13 cellular contexts compared by ENCODE assay signal in the genomic region with DNA sequence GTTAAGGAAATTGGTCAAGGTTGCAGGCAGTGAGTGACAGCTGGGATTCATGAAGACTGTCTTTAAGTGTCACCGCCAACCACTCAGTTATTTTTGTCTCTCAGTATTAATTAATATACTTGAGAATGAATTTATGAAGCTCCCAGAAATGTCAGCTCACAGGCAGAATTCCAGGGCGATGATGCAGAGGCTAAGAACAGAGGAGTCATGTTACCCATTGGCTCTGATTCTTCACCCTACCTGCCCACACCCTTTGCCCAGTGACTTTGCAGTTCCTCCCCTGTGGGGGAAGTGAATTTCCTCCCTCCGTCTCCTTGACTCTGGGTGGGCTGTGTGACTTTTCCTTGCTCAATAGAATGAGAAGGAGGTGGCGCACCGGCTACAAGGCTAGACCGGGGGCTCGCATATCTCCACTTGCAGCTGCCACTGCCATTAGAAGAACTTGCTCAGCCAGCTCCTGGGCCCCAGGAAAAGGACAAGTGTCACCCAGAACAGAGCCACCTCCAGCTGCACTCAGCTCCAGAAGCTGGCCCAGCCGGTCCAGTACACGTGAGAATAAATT.
A peak's percentile ranks its signal among the peaks of the same experiment; 100 is the strongest.
DNase-seq lines count a peak whose midpoint lies in the region; ATAC-seq, FAIRE-seq and TF ChIP-seq lines count a peak whose summit lies in the region.
"Had no signal": no experiment of that assay in that cellular context is flagged by ENCODE, and none has a peak within 500 bp of the region (broad histone marks: within the 10 kb centered on the region; RNA-seq: fewer than 3 reads in every experiment).

No MANE protein-coding gene starts in this region.

- H3K9me1 ChIP-seq in keratinocyte (ENCODE audit: control insufficient read depth, extremely low read depth, insufficient read depth, low read length) = no peaks in the 10 kb centered on the region

- H3K79me2 ChIP-seq in mammary epithelial cell (ENCODE audit: insufficient read depth, low read length) (peaks cover 48% of the 10 kb centered on the region), keratinocyte (ENCODE audit: control insufficient read depth, insufficient read depth, low read length) (peaks cover 32% of the 10 kb centered on the region)

- in situ Hi-C loops in mammary epithelial cell (cut with MboI; ENCODE audit: low sequenced_read_pairs in 2 of 2) = no loop called here

- no peaks in the 10 kb centered on the region for H3K36me3 Mint-ChIP-seq in glutamatergic neuron (ENCODE audit: unreplicated experiment)

- 3% methylated on average over 9 of the region's 9 CpGs for WGBS in mammary epithelial cell (ENCODE audit: low coverage, missing lambda C conversion rate)

- H3K27ac ChIP-seq in mammary epithelial cell (ENCODE audit: insufficient read depth, low read depth, low read length) (peak overlapping the region; percentile 91), keratinocyte (ENCODE audit: control insufficient read depth, insufficient read depth, low read length) (peak overlapping the region; percentile 93)

- TF ChIP-seq CTCF in mammary epithelial cell (conservative IDR thresholded peaks at IDR 0.05 in 1 of 2, IDR thresholded peaks at IDR 0.05 in 1 of 2; ENCODE audit: extremely low read depth in 1 of 2, insufficient read depth in 1 of 2, low read depth in 1 of 2, low read length in 2 of 2) (no peak), keratinocyte (optimal IDR thresholded peaks at IDR 0.05 in 1 of 3, IDR thresholded peaks at IDR 0.05 in 1 of 3, conservative IDR thresholded peaks at IDR 0.05 in 1 of 3; ENCODE audit: extremely low read depth in 1 of 3, insufficient read depth in 2 of 3, low read length in 3 of 3) (no peak), glutamatergic neuron (IDR thresholded peaks at IDR 0.05; ENCODE audit: partially characterized antibody, unreplicated experiment) (no peak)

- no peaks in the 10 kb centered on the region for H3K4me1 Mint-ChIP-seq in glutamatergic neuron (ENCODE audit: low read depth, unreplicated experiment)

- peaks cover 2% of the 10 kb centered on the region for H3K9me3 Mint-ChIP-seq in glutamatergic neuron (ENCODE audit: unreplicated experiment)

- H3K27me3 Mint-ChIP-seq in glutamatergic neuron (ENCODE audit: unreplicated experiment) = no peaks in the 10 kb centered on the region

- BruUV-seq in mammary epithelial cell (replicated peaks; lab: Mats Ljungman, UMichigan) = no TSS peak

- no peaks in the 10 kb centered on the region for H4K20me1 ChIP-seq in mammary epithelial cell (ENCODE audit: insufficient read depth, low read length)
- H4K20me1 ChIP-seq in keratinocyte (ENCODE audit: control insufficient read depth, extremely low read depth, insufficient read depth, low read length) = no peaks in the 10 kb centered on the region

- H2AFZ ChIP-seq in mammary epithelial cell (ENCODE audit: low read depth, low read length) = peak overlapping the region; percentile 33
- peak overlapping the region; percentile 9 for H2AFZ ChIP-seq in keratinocyte (ENCODE audit: control insufficient read depth, low read length)

- dilution Hi-C loops in mammary epithelial cell (cut with HindIII; ENCODE audit: low sequenced_read_pairs) (no loop called here), keratinocyte (cut with MboI; ENCODE audit: extremely low pct_ligation_motif_present, low sequenced_read_pairs) (no loop called here)

- H3K4me1 ChIP-seq in mammary epithelial cell (ENCODE audit: insufficient read depth, low read length) (peaks cover 38% of the 10 kb centered on the region), keratinocyte (ENCODE audit: control insufficient read depth, extremely low read depth, insufficient read depth, low read length) (peaks cover 38% of the 10 kb centered on the region)

- H3K9me3 ChIP-seq in mammary epithelial cell (replicated peaks; ENCODE audit: insufficient read depth, low read length) = no peaks in the 10 kb centered on the region
- no peaks in the 10 kb centered on the region for H3K9me3 ChIP-seq in keratinocyte (ENCODE audit: control insufficient read depth, low read depth, low read length)

- DNase-seq in Right ventricle myocardium inferior (ENCODE audit: missing footprints) (no peak), cardiac septum (ENCODE audit: low spot score) (no peak), mammary epithelial cell (peak; percentile 83), keratinocyte (ENCODE audit: low read depth, low spot score) (peak; percentile 82), ureter (ENCODE audit: low spot score) (peak; percentile 52), dedifferentiated amniotic fluid mesenchymal stem cell (ENCODE audit: extremely low spot score) (no peak), glutamatergic neuron (no peak)
- DNase-seq: left colon, NCI-H187 had no signal

- ATAC-seq in Right ventricle myocardium inferior (peak; percentile 54), GM19452 (IDR thresholded peaks at IDR 0.05; ENCODE audit: unreplicated experiment) (no peak)
- ATAC-seq: left colon, Panc1 had no signal

- H3K27me3 ChIP-seq in mammary epithelial cell (ENCODE audit: insufficient read depth, low read length) (no peaks in the 10 kb centered on the region), keratinocyte (ENCODE audit: control insufficient read depth, extremely low read depth, insufficient read depth, low read length) (no peaks in the 10 kb centered on the region)

- H3K4me3 Mint-ChIP-seq in glutamatergic neuron (ENCODE audit: unreplicated experiment) = no peak overlapping the region

- H3K4me3 ChIP-seq in mammary epithelial cell (replicated peaks in 1 of 3; ENCODE audit: insufficient read depth in 1 of 3, low read depth in 2 of 3, low read length in 3 of 3) (peak overlapping the region; percentile 64 to 80 (median 64)), keratinocyte (ENCODE audit: control insufficient read depth in 2 of 3, extremely low read depth in 1 of 3, insufficient read depth in 2 of 3, low read depth in 1 of 3, low read length in 3 of 3) (peak overlapping the region; percentile 51 to 86 (median 81))

- H3K27ac Mint-ChIP-seq in glutamatergic neuron (ENCODE audit: unreplicated experiment) = no peak overlapping the region

- FAIRE-seq in keratinocyte (lab: Jason Lieb, UNC) = peak; percentile 95
- FAIRE-seq: A204.1, G401.6 had no signal

- intact Hi-C loops in Right ventricle myocardium inferior (cut with DNase I) (no loop called here), cardiac septum (cut with DNase I) (no loop called here), mammary epithelial cell (cut with micrococcal nuclease) (loop anchor here (1.0 kb wide), 2 partner anchors 15 to 42 kb away; no protein-coding TSS in a partner anchor)

- H3K9ac ChIP-seq in mammary epithelial cell (ENCODE audit: insufficient read depth, low read length) (peak overlapping the region; percentile 88), keratinocyte (ENCODE audit: control insufficient read depth, extremely low read depth, insufficient read depth, low read length) (peak overlapping the region; percentile 83)

- no peaks in the 10 kb centered on the region for H3K36me3 ChIP-seq in mammary epithelial cell (ENCODE audit: insufficient read depth, low read length)
- H3K36me3 ChIP-seq in keratinocyte (ENCODE audit: control insufficient read depth in 2 of 2, extremely low read depth in 1 of 2, insufficient read depth in 2 of 2, low read length in 2 of 2) = peaks cover 0 to 3% of the 10 kb centered on the region in 2 experiments

- CTCF ChIA-PET in mammary epithelial cell (lab: Charles Lee; ENCODE audit: low non-redundant PET) = interaction anchor here (0.6 to 0.9 kb wide), 2 partner anchors 16 to 739 kb away, joined by 3 to 12 read pairs; no protein-coding TSS in a partner anchor

- H3K4me2 ChIP-seq in mammary epithelial cell (ENCODE audit: insufficient read depth, low read depth, low read length) = peak overlapping the region; percentile 94
- peak overlapping the region; percentile 99 for H3K4me2 ChIP-seq in keratinocyte (ENCODE audit: control insufficient read depth, extremely low read depth, insufficient read depth, low read depth, low read length)

Comparison
In these comparisons a context has a peak if more than half of its experiments do, and no peak if none do; other contexts are left out.
1. DNase-seq: peak in mammary epithelial cell (single experiment), keratinocyte (single experiment) and ureter (single experiment); none in Right ventricle myocardium inferior (single experiment), cardiac septum (single experiment), dedifferentiated amniotic fluid mesenchymal stem cell (single experiment) and glutamatergic neuron (single experiment).